In the genomic region with DNA sequence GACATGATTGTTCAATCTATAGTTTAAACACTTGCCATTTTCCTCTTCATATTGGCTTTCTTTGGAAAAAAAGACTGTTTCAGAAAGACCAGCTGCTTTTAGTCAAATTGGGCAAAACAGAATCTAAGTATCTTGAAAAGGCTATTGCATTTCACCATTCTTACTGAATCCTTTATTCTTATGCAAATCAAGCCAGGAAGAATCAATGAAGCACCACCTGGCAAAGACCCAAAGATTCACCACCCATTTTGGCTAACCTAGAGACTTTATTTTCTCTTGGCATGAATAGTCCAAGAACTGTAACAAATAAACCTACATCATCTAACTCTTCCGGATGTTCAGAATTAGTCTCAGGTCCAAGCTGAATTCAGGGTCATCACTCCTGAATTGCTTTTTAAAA, we compare ENCODE assay signal across 26 cellular contexts.
"Had no signal": no experiment of that assay in that cellular context is flagged by ENCODE, and none has a peak within 500 bp of the region (broad histone marks: within the 10 kb centered on the region; RNA-seq: fewer than 3 reads in every experiment).

No MANE protein-coding gene starts in this region.

- H3K27me3 Mint-ChIP-seq: activated CD4-positive, alpha-beta memory T cell treated with anti-CD3 and anti-CD28 coated beads, Interleukin-2, amount 10 ng/mL, durations not matched to agents 7 days and 5 days; activated CD4-positive, alpha-beta T cell treated with anti-CD3 and anti-CD28 coated beads for 36 hours; activated naive CD4-positive, alpha-beta T cell treated with anti-CD3 and anti-CD28 coated beads, Interleukin-2, amount 10 ng/mL, durations not matched to agents 7 days and 5 days; activated naive CD8-positive, alpha-beta T cell treated with anti-CD3 and anti-CD28 coated beads for 36 hours; activated T-helper 17 cell treated with anti-CD3 and anti-CD28 coated beads, Interleukin-2, amount 50 U/mL, for 72 hours had no signal

- H3K4me1 Mint-ChIP-seq: activated CD4-positive, alpha-beta memory T cell treated with anti-CD3 and anti-CD28 coated beads, Interleukin-2, amount 10 ng/mL, durations not matched to agents 7 days and 5 days; activated CD4-positive, alpha-beta T cell treated with anti-CD3 and anti-CD28 coated beads for 36 hours; activated naive CD4-positive, alpha-beta T cell treated with anti-CD3 and anti-CD28 coated beads, Interleukin-2, amount 10 ng/mL, durations not matched to agents 7 days and 5 days; activated naive CD8-positive, alpha-beta T cell treated with anti-CD3 and anti-CD28 coated beads for 36 hours; activated T-helper 17 cell treated with anti-CD3 and anti-CD28 coated beads, Interleukin-2, amount 50 U/mL, for 72 hours had no signal

- H3K9me3 ChIP-seq: Peyer's patch, SJCRH30, SK-N-SH had no signal

- H3K27ac Mint-ChIP-seq: activated CD4-positive, alpha-beta memory T cell treated with anti-CD3 and anti-CD28 coated beads, Interleukin-2, amount 10 ng/mL, durations not matched to agents 7 days and 5 days; activated CD4-positive, alpha-beta T cell treated with anti-CD3 and anti-CD28 coated beads for 36 hours; activated naive CD4-positive, alpha-beta T cell treated with anti-CD3 and anti-CD28 coated beads, Interleukin-2, amount 10 ng/mL, durations not matched to agents 7 days and 5 days; activated naive CD8-positive, alpha-beta T cell treated with anti-CD3 and anti-CD28 coated beads for 36 hours; activated T-helper 17 cell treated with anti-CD3 and anti-CD28 coated beads, Interleukin-2, amount 50 U/mL, for 72 hours had no signal

- H3K9me3 Mint-ChIP-seq: activated CD4-positive, alpha-beta memory T cell treated with anti-CD3 and anti-CD28 coated beads, Interleukin-2, amount 10 ng/mL, durations not matched to agents 7 days and 5 days; activated T-helper 17 cell treated with anti-CD3 and anti-CD28 coated beads, Interleukin-2, amount 50 U/mL, for 72 hours had no signal

- H3K27me3 ChIP-seq: brain microvascular endothelial cell, cardiac muscle cell, Peyer's patch, SJCRH30 had no signal

- H3K36me3 ChIP-seq: brain microvascular endothelial cell, cardiac muscle cell, Peyer's patch, SJCRH30 had no signal

- H3K36me3 Mint-ChIP-seq: activated naive CD4-positive, alpha-beta T cell treated with anti-CD3 and anti-CD28 coated beads, Interleukin-2, amount 10 ng/mL, durations not matched to agents 7 days and 5 days; activated naive CD8-positive, alpha-beta T cell treated with anti-CD3 and anti-CD28 coated beads for 36 hours had no signal

- ATAC-seq: activated CD4-positive, alpha-beta T cell treated with anti-CD3 and anti-CD28 coated beads for 36 hours; activated T-helper 17 cell treated with anti-CD3 and anti-CD28 coated beads, Interleukin-2, amount 50 U/mL, for 72 hours had no signal

- H3K27ac ChIP-seq: brain microvascular endothelial cell, cardiac muscle cell, Peyer's patch, RWPE1, SJCRH30, VCaP had no signal

- H3K4me1 ChIP-seq: Peyer's patch had no signal

- H3K9me2 ChIP-seq: SK-N-SH had no signal

- H3K4me2 ChIP-seq: SK-N-SH had no signal

- DNase-seq: activated CD4-positive, alpha-beta memory T cell treated with anti-CD3 and anti-CD28 coated beads, Interleukin-2, amount 10 ng/mL, durations not matched to agents 7 days and 5 days; activated CD4-positive, alpha-beta T cell treated with anti-CD3 and anti-CD28 coated beads for 36 hours; activated CD4-positive, alpha-beta T cell treated with anti-CD3 and anti-CD28 coated beads, Interleukin-2, amount 50 U/mL, for 1 hour; activated gamma-delta T cell treated with Interleukin-2 at 50 U/mL for 16 hours; activated naive CD4-positive, alpha-beta T cell treated with anti-CD3 and anti-CD28 coated beads, Interleukin-2, amount 10 ng/mL, durations not matched to agents 7 days and 5 days; activated naive CD8-positive, alpha-beta T cell treated with anti-CD3 and anti-CD28 coated beads for 36 hours; activated T-cell treated with anti-CD3 and anti-CD28 coated beads for 4 hours; activated T-cell treated with anti-CD3 and anti-CD28 coated beads, Interleukin-2, amount 50 U/mL, for 48 hours; brain microvascular endothelial cell; Karpas-422; NCI-H1048; NCI-H1436; NCI-H187 treated with DMSO at 0.1 percent for 48 hours; NCI-H2081 treated with DMSO at 0.1 percent for 48 hours; NCI-H345; NCI-H524; NCI-H82; Peyer's patch; Right ventricle myocardium superior; SJCRH30; SK-N-SH; T-helper 1 cell had no signal

- H3K4me3 ChIP-seq: cardiac muscle cell, Peyer's patch, SJCRH30 had no signal

- H3K4me3 Mint-ChIP-seq: activated CD4-positive, alpha-beta memory T cell treated with anti-CD3 and anti-CD28 coated beads, Interleukin-2, amount 10 ng/mL, durations not matched to agents 7 days and 5 days; activated CD4-positive, alpha-beta T cell treated with anti-CD3 and anti-CD28 coated beads for 36 hours; activated naive CD4-positive, alpha-beta T cell treated with anti-CD3 and anti-CD28 coated beads, Interleukin-2, amount 10 ng/mL, durations not matched to agents 7 days and 5 days; activated naive CD8-positive, alpha-beta T cell treated with anti-CD3 and anti-CD28 coated beads for 36 hours; activated T-helper 17 cell treated with anti-CD3 and anti-CD28 coated beads, Interleukin-2, amount 50 U/mL, for 72 hours had no signal
